In the genomic region with DNA sequence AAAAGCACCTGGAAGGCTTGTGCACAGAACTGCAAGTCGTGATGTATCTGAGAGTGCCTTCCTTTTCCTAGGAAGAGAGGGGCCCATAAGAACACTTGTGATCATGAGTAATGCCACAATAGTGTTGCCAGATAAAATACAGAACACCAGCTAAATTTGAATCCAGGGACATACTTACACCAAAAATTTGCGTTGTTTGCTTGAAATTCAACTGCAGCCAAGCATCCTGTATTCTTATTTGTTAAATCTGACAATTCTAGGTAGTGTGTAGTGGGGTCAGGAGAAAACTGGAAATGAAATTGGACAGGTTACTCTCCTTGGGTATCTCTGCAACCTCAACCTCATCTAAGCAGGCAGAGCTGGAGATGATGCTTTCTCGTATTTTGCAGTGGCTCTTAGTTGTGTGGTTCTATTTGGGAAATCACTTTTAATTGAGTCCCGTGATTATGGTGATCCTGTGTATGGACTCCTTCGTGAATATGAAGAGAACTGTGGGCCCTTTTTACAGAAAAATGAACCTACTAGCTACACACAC, we compare ENCODE assay signal across 12 cellular contexts. TPM values are rescaled to one million over a fixed set of nuclear protein-coding genes. Genes with fewer than 3 reads are reported as not detected.
A peak's percentile ranks its signal among the peaks of the same experiment; 100 is the strongest.
DNase-seq lines count a peak whose midpoint lies in the region; ATAC-seq and TF ChIP-seq lines count a peak whose summit lies in the region.
"Had no signal": no experiment of that assay in that cellular context is flagged by ENCODE, and none has a peak within 500 bp of the region (broad histone marks: within the 10 kb centered on the region; RNA-seq: fewer than 3 reads in every experiment).

No MANE protein-coding gene starts in this region.

- no peak overlapping the region for H2AK5ac ChIP-seq in IMR-90 (ENCODE audit: low read depth, low read length)

- no peak overlapping the region for H3K18ac ChIP-seq in IMR-90 (ENCODE audit: low read depth, low read length)

- H3K9me1 ChIP-seq in IMR-90 (ENCODE audit: insufficient read depth, low read length): no peaks in the 10 kb centered on the region

- peak overlapping the region; percentile 82 for H3K27ac Mint-ChIP-seq in activated CD4-positive, alpha-beta T cell treated with anti-CD3 and anti-CD28 coated beads, Interleukin-2, amount 10 ng/mL, durations not matched to agents 24 days and 14 days
- peak overlapping the region; percentile 92 for H3K27ac Mint-ChIP-seq in activated naive CD8-positive, alpha-beta T cell treated with anti-CD3 and anti-CD28 coated beads, Interleukin-2, amount 10 ng/mL, durations not matched to agents 7 days and 5 days
- H3K27ac Mint-ChIP-seq in stimulated activated effector memory CD8-positive, alpha-beta T cell treated with anti-CD3 and anti-CD28 coated beads, Interleukin-12 subunit alpha, Interleukin-12 subunit beta, amount 100 ng/mL, for 72 hours: peak overlapping the region; percentile 93
- H3K27ac Mint-ChIP-seq: HFFc6 had no signal

- no peak overlapping the region for H4K91ac ChIP-seq in IMR-90 (ENCODE audit: insufficient read depth, low read depth, low read length)

- no peak overlapping the region for H3K27ac ChIP-seq in IMR-90 (ENCODE audit: insufficient read depth, low read length)
- H3K27ac ChIP-seq: parathyroid adenoma, SJSA1 had no signal

- no peak overlapping the region for H3K14ac ChIP-seq in IMR-90 (replicated peaks; ENCODE audit: low read depth, low read length)

- H3K9me3 Mint-ChIP-seq in activated CD4-positive, alpha-beta T cell treated with anti-CD3 and anti-CD28 coated beads, Interleukin-2, amount 10 ng/mL, durations not matched to agents 24 days and 14 days: no peaks in the 10 kb centered on the region
- no peaks in the 10 kb centered on the region for H3K9me3 Mint-ChIP-seq in activated naive CD8-positive, alpha-beta T cell treated with anti-CD3 and anti-CD28 coated beads, Interleukin-2, amount 10 ng/mL, durations not matched to agents 7 days and 5 days
- H3K9me3 Mint-ChIP-seq in stimulated activated effector memory CD8-positive, alpha-beta T cell treated with anti-CD3 and anti-CD28 coated beads, Interleukin-12 subunit alpha, Interleukin-12 subunit beta, amount 100 ng/mL, for 72 hours: no peaks in the 10 kb centered on the region
- H3K9me3 Mint-ChIP-seq: HFFc6 had no signal

- H3K23ac ChIP-seq in IMR-90 (ENCODE audit: low read depth, low read length): no peak overlapping the region

- POLR2A ChIA-PET in IMR-90 (lab: Charles Lee; ENCODE audit: unreplicated experiment): no interaction called here
- POLR2A ChIA-PET in activated naive CD8-positive, alpha-beta T cell treated with anti-CD3 and anti-CD28 coated beads, Interleukin-2, amount 10 ng/mL, durations not matched to agents 7 days and 5 days (lab: Charles Lee): interaction anchor here (0.6 to 4.0 kb wide), 13 partner anchors 12 to 134 kb away, joined by 3 to 33 read pairs (median 5); a partner anchor contains a TSS

- DNase-seq in activated CD4-positive, alpha-beta T cell treated with anti-CD3 and anti-CD28 coated beads, Interleukin-2, amount 10 ng/mL, durations not matched to agents 24 days and 14 days: no peak
- no peak for DNase-seq in activated CD4-positive, alpha-beta T cell treated with anti-CD3 and anti-CD28 coated beads for 4 hours
- no peak for DNase-seq in IMR-90
- no peak for DNase-seq in activated naive CD8-positive, alpha-beta T cell treated with anti-CD3 and anti-CD28 coated beads, Interleukin-2, amount 10 ng/mL, durations not matched to agents 7 days and 5 days
- DNase-seq in stimulated activated effector memory CD8-positive, alpha-beta T cell treated with anti-CD3 and anti-CD28 coated beads, Interleukin-12 subunit alpha, Interleukin-12 subunit beta, amount 100 ng/mL, for 72 hours (ENCODE audit: low spot score in 2 of 2): no peak
- no peak for DNase-seq in globus pallidus (ENCODE audit: low spot score)
- DNase-seq: HFFc6 had no signal

- H2AFZ ChIP-seq in IMR-90 (replicated peaks; ENCODE audit: low read length, poor library complexity): peak overlapping the region; percentile 74
- H2AFZ ChIP-seq: parathyroid adenoma had no signal

- intact Hi-C loops in activated CD4-positive, alpha-beta T cell treated with anti-CD3 and anti-CD28 coated beads, Interleukin-2, amount 10 ng/mL, durations not matched to agents 24 days and 14 days (cut with micrococcal nuclease): loop anchor here (1.0 to 5.0 kb wide), 6 partner anchors 13 to 283 kb away; a partner anchor contains a TSS
- intact Hi-C loops in IMR-90 (cut with micrococcal nuclease): loop anchor here (1.0 kb wide), 1 partner anchor 127 kb away; no protein-coding TSS in a partner anchor

- no peak overlapping the region for H2BK20ac ChIP-seq in IMR-90 (ENCODE audit: low read depth, low read length)

- peaks cover 16% of the 10 kb centered on the region for H3K36me3 Mint-ChIP-seq in activated CD4-positive, alpha-beta T cell treated with anti-CD3 and anti-CD28 coated beads, Interleukin-2, amount 10 ng/mL, durations not matched to agents 24 days and 14 days (ENCODE audit: low read depth)
- peaks cover 13% of the 10 kb centered on the region for H3K36me3 Mint-ChIP-seq in activated naive CD8-positive, alpha-beta T cell treated with anti-CD3 and anti-CD28 coated beads, Interleukin-2, amount 10 ng/mL, durations not matched to agents 7 days and 5 days
- H3K36me3 Mint-ChIP-seq in stimulated activated effector memory CD8-positive, alpha-beta T cell treated with anti-CD3 and anti-CD28 coated beads, Interleukin-12 subunit alpha, Interleukin-12 subunit beta, amount 100 ng/mL, for 72 hours: peaks cover 24% of the 10 kb centered on the region

- H2BK5ac ChIP-seq in IMR-90 (ENCODE audit: low read depth, low read length, poor library complexity, severe bottlenecking): no peak overlapping the region

- 0% methylated on average over 1 of the region's 5 CpGs; no CpG with 5 or more reads in 1 of the 2 experiments for WGBS in IMR-90 (ENCODE audit: extremely low coverage in 2 of 2, insufficient read length in 1 of 2), 2 experiments

- no peak overlapping the region for H2BK15ac ChIP-seq in IMR-90 (ENCODE audit: low read depth, low read length)

- no peak overlapping the region for H3K9ac ChIP-seq in IMR-90 (ENCODE audit: low read depth, low read length)
- H3K9ac ChIP-seq: parathyroid adenoma had no signal

- H3K4me2 ChIP-seq in IMR-90 (ENCODE audit: low read depth, low read length): no peak overlapping the region

- H3K9me3 ChIP-seq in IMR-90 (ENCODE audit: control insufficient read depth, insufficient read depth, low read length): no peaks in the 10 kb centered on the region
- H3K9me3 ChIP-seq: SJSA1 had no signal

- dilution Hi-C loops in IMR-90 (cut with HindIII; ENCODE audit: low sequenced_read_pairs, unreplicated experiment): no loop called here

- H4K5ac ChIP-seq in IMR-90 (ENCODE audit: low read depth, low read length): no peak overlapping the region

- H2BK120ac ChIP-seq in IMR-90 (ENCODE audit: low read depth, low read length): no peak overlapping the region

- H2AK9ac ChIP-seq in IMR-90 (replicated peaks; ENCODE audit: low read depth, low read length, poor library complexity): no peak overlapping the region

- ATAC-seq in IMR-90 (ENCODE audit: low read depth) (no peak), GM21447 (IDR thresholded peaks at IDR 0.05; ENCODE audit: unreplicated experiment) (no peak), GM21737 (IDR thresholded peaks at IDR 0.05; ENCODE audit: unreplicated experiment) (no peak)
- ATAC-seq in activated naive CD8-positive, alpha-beta T cell treated with anti-CD3 and anti-CD28 coated beads, Interleukin-2, amount 10 ng/mL, durations not matched to agents 7 days and 5 days (ENCODE audit: low read depth): peak; percentile 32
- peak; percentile 42 for ATAC-seq in stimulated activated effector memory CD8-positive, alpha-beta T cell treated with anti-CD3 and anti-CD28 coated beads, Interleukin-12 subunit alpha, Interleukin-12 subunit beta, amount 100 ng/mL, for 72 hours

- no peak for TF ChIP-seq POLR2A in IMR-90 (IDR thresholded peaks at IDR 0.05; ENCODE audit: low read depth, low read length)

- H4K8ac ChIP-seq in IMR-90 (ENCODE audit: low read depth in 2 of 2, low read length in 2 of 2): no peak overlapping the region

- no peaks in the 10 kb centered on the region for H4K20me1 ChIP-seq in IMR-90 (ENCODE audit: insufficient read depth, low read length)

- peaks cover 34% of the 10 kb centered on the region for H3K4me1 Mint-ChIP-seq in activated CD4-positive, alpha-beta T cell treated with anti-CD3 and anti-CD28 coated beads, Interleukin-2, amount 10 ng/mL, durations not matched to agents 24 days and 14 days
- H3K4me1 Mint-ChIP-seq in activated naive CD8-positive, alpha-beta T cell treated with anti-CD3 and anti-CD28 coated beads, Interleukin-2, amount 10 ng/mL, durations not matched to agents 7 days and 5 days: peaks cover 37% of the 10 kb centered on the region
- peaks cover 42% of the 10 kb centered on the region for H3K4me1 Mint-ChIP-seq in stimulated activated effector memory CD8-positive, alpha-beta T cell treated with anti-CD3 and anti-CD28 coated beads, Interleukin-12 subunit alpha, Interleukin-12 subunit beta, amount 100 ng/mL, for 72 hours

- CTCF ChIA-PET in IMR-90 (lab: Yijun Ruan, JAX): interaction anchor here (0.7 to 3.1 kb wide), 8 partner anchors 8 to 337 kb away, joined by 3 to 16 read pairs (median 4); no protein-coding TSS in a partner anchor

- no peak overlapping the region for H3K56ac ChIP-seq in IMR-90 (ENCODE audit: extremely low read depth, insufficient read depth, low read length)

- peak overlapping the region; percentile 58 for H3K4me3 Mint-ChIP-seq in activated CD4-positive, alpha-beta T cell treated with anti-CD3 and anti-CD28 coated beads, Interleukin-2, amount 10 ng/mL, durations not matched to agents 24 days and 14 days
- peak overlapping the region; percentile 63 for H3K4me3 Mint-ChIP-seq in activated naive CD8-positive, alpha-beta T cell treated with anti-CD3 and anti-CD28 coated beads, Interleukin-2, amount 10 ng/mL, durations not matched to agents 7 days and 5 days
- peak overlapping the region; percentile 47 for H3K4me3 Mint-ChIP-seq in stimulated activated effector memory CD8-positive, alpha-beta T cell treated with anti-CD3 and anti-CD28 coated beads, Interleukin-12 subunit alpha, Interleukin-12 subunit beta, amount 100 ng/mL, for 72 hours

- TF ChIP-seq RAD21 in IMR-90 (IDR thresholded peaks at IDR 0.05; ENCODE audit: low read length): no peak

- TF ChIP-seq CTCF in IMR-90 (conservative IDR thresholded peaks at IDR 0.05; ENCODE audit: low read depth, low read length): no peak

- H3K4me3 ChIP-seq in IMR-90 (ENCODE audit: insufficient read depth, low read depth, low read length): no peak overlapping the region
- H3K4me3 ChIP-seq: SJSA1, skin epidermis had no signal

- no peaks in the 10 kb centered on the region for H3K27me3 Mint-ChIP-seq in activated CD4-positive, alpha-beta T cell treated with anti-CD3 and anti-CD28 coated beads, Interleukin-2, amount 10 ng/mL, durations not matched to agents 24 days and 14 days
- H3K27me3 Mint-ChIP-seq in activated naive CD8-positive, alpha-beta T cell treated with anti-CD3 and anti-CD28 coated beads, Interleukin-2, amount 10 ng/mL, durations not matched to agents 7 days and 5 days: no peaks in the 10 kb centered on the region

- BruUV-seq in IMR-90 (replicated peaks; lab: Mats Ljungman, UMichigan): no TSS peak

- peaks cover 11% of the 10 kb centered on the region for H3K36me3 ChIP-seq in IMR-90 (ENCODE audit: control insufficient read depth, insufficient read depth, low read length)

- in situ Hi-C loops in IMR-90 (cut with MboI; ENCODE audit: low sequenced_read_pairs): loop anchor here (5.0 kb wide), 1 partner anchor 123 kb away; no protein-coding TSS in a partner anchor

- H3K79me1 ChIP-seq in IMR-90 (ENCODE audit: low read depth in 1 of 2, low read length in 2 of 2): no peaks in the 10 kb centered on the region

- H3K4me1 ChIP-seq in IMR-90 (ENCODE audit: control insufficient read depth, insufficient read depth, low read length): no peaks in the 10 kb centered on the region

- H3K27me3 ChIP-seq in IMR-90 (ENCODE audit: control insufficient read depth, insufficient read depth, low read length): peaks cover 4% of the 10 kb centered on the region
- H3K27me3 ChIP-seq: SJSA1 had no signal

- H3K4ac ChIP-seq in IMR-90 (ENCODE audit: low read depth, low read length): no peak overlapping the region

RNA-seq across cellular contexts. Expression of a gene that starts 12.0 kb away (rescaled TPM):
- 78.9 and 79.5 TPM in 2 replicates for total RNA-seq in activated CD4-positive, alpha-beta T cell treated with anti-CD3 and anti-CD28 coated beads, Interleukin-2, amount 10 ng/mL, durations not matched to agents 24 days and 14 days
- total RNA-seq in IMR-90 (2012; rRNA removed): 66.9 and 86.2 TPM in 2 replicates
- 65.5 and 66.4 TPM in 2 replicates for polyA plus RNA-seq in IMR-90 (2012; rRNA removed)
- 39.6 and 67.3 TPM in 2 replicates for polyA plus RNA-seq in IMR-90 (2012; cell fraction: cytosol; rRNA removed)
- 24.1 and 65.4 TPM in 2 replicates for polyA plus RNA-seq in IMR-90 (2012; cell fraction: nucleus; rRNA removed; ENCODE audit: low replicate concordance)
- 10 to 100 TPM; 45.9 to 48.5 TPM for total RNA-seq in activated naive CD8-positive, alpha-beta T cell treated with anti-CD3 and anti-CD28 coated beads, Interleukin-2, amount 10 ng/mL, durations not matched to agents 7 days and 5 days

RNA-seq across cellular contexts. Expression of a gene that starts 17.9 kb away (rescaled TPM):
- total RNA-seq in activated CD4-positive, alpha-beta T cell treated with anti-CD3 and anti-CD28 coated beads, Interleukin-2, amount 10 ng/mL, durations not matched to agents 24 days and 14 days: 56.0 and 61.4 TPM in 2 replicates
- 47.5 and 56.9 TPM in 2 replicates for total RNA-seq in IMR-90 (2012; rRNA removed)
- 24.9 and 32.0 TPM in 2 replicates for polyA plus RNA-seq in IMR-90 (2012; rRNA removed)
- polyA plus RNA-seq in IMR-90 (2012; cell fraction: cytosol; rRNA removed): 16.5 and 26.0 TPM in 2 replicates
- polyA plus RNA-seq in IMR-90 (2012; cell fraction: nucleus; rRNA removed; ENCODE audit: low replicate concordance): 30.3 and 35.4 TPM in 2 replicates
- 10 to 100 TPM; 49.6 to 60.6 TPM for total RNA-seq in activated naive CD8-positive, alpha-beta T cell treated with anti-CD3 and anti-CD28 coated beads, Interleukin-2, amount 10 ng/mL, durations not matched to agents 7 days and 5 days

Comparison
In these comparisons a context has a peak if more than half of its experiments do, and no peak if none do; other contexts are left out.
1. ATAC-seq: peak in activated naive CD8-positive, alpha-beta T cell treated with anti-CD3 and anti-CD28 coated beads, Interleukin-2, amount 10 ng/mL, durations not matched to agents 7 days and 5 days (single experiment) and stimulated activated effector memory CD8-positive, alpha-beta T cell treated with anti-CD3 and anti-CD28 coated beads, Interleukin-12 subunit alpha, Interleukin-12 subunit beta, amount 100 ng/mL, for 72 hours (single experiment); none in IMR-90 (single experiment), GM21447 (single experiment) and GM21737 (single experiment).
2. Peak in every context shown above with its lines, with median percentiles within 50 percentile points of each other: H3K27ac Mint-ChIP-seq and H3K4me3 Mint-ChIP-seq.